8 cellular contexts compared by ENCODE assay signal in the genomic region with DNA sequence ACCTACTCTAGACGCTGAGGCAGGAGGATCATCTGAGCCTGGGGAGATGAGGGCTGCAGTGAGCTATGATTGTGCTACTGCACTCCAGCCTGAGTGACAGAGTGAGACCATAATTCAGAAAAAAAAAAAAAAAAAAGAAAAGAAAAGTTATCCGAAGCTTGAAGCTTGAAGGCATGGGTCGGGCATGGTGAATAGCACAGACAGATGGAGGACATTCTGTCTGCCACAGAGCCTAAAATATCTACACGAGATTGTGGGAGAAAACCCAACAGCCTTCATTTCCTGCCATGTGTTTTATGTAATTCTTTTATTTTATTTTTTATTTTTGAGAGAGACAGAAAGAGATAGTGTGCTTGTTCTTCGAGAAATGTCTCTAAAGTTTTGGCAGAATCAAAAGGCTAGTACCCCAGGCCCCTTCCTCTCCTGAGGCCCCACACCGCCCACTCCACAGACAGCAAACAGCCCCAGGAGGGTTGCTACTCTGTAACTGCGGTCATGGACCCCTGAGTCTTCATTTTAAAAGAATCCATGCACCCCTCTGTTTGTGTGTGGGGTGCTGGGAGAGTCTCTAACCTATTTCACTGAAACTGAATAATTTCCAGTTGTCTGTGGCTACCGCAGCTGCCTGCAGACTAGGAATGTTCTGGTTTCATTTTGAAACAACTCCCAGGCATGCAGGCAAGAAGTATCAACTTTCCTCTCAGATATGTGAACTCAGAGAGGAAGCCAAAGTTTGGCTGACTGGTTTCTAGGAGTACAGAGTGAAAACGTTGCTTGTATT. TPM values are rescaled to one million over a fixed set of nuclear protein-coding genes. Genes with fewer than 3 reads are reported as not detected.
A peak's percentile ranks its signal among the peaks of the same experiment; 100 is the strongest.
DNase-seq lines count a peak whose midpoint lies in the region; ATAC-seq and TF ChIP-seq lines count a peak whose summit lies in the region.

No MANE protein-coding gene starts in this region.

- H3K9me3 ChIP-seq in mesodermal cell (ENCODE audit: control insufficient read depth, low read length) = no peaks in the 10 kb centered on the region

- 93% methylated on average over 2 of the region's 9 CpGs; no CpG with 5 or more reads in 1 of the 2 experiments for WGBS in mesodermal cell (ENCODE audit: insufficient coverage in 2 of 2), 2 experiments

- peak overlapping the region; percentile 68 for H3K27ac ChIP-seq in caudate nucleus (ENCODE audit: low read depth, low read length)
- peak overlapping the region; percentile 66 for H3K27ac ChIP-seq in mesodermal cell (ENCODE audit: low read depth, low read length, severe bottlenecking)

- no peaks in the 10 kb centered on the region for H3K36me3 ChIP-seq in mesodermal cell (ENCODE audit: control insufficient read depth, insufficient read depth, low read length)

- H3K4me1 ChIP-seq in mesodermal cell (ENCODE audit: control insufficient read depth, insufficient read depth, low read length, poor library complexity, severe bottlenecking) = peaks cover 4% of the 10 kb centered on the region

- H3K4me3 ChIP-seq in AG10803 (ENCODE audit: low read length) = peak overlapping the region; percentile 39
- no peak overlapping the region for H3K4me3 ChIP-seq in mesodermal cell (ENCODE audit: extremely low read depth, insufficient read depth, low read length, poor library complexity, severe bottlenecking)

- no peak for TF ChIP-seq CTCF in AG10803 (conservative IDR thresholded peaks at IDR 0.05; ENCODE audit: low read length)

- DNase-seq in AG10803 (ENCODE audit: low read depth) = peak; percentile 82
- no peak for DNase-seq in caudate nucleus (lab: John Stamatoyannopoulos, UW)
- DNase-seq in effector CD8-positive, alpha-beta T cell (lab: John Stamatoyannopoulos, UW) = no peak
- DNase-seq in NCI-H2029 (lab: John Stamatoyannopoulos, UW) = no peak
- no peak for DNase-seq in SK-N-DZ (ENCODE audit: low spot score)
- DNase-seq in activated CD4-positive, CD25-positive, alpha-beta regulatory T cell (lab: John Stamatoyannopoulos, UW) = no peak

- ATAC-seq in HG03378 (IDR thresholded peaks at IDR 0.05; ENCODE audit: unreplicated experiment) = peak; percentile 45

RNA-seq across cellular contexts. Expression of gene RCBTB2, which starts 38.4 kb away (rescaled TPM):
- polyA plus RNA-seq in mesodermal cell (2013, experiment 1 of 2) = 15.6 TPM
- polyA plus RNA-seq in mesodermal cell (2013, experiment 2 of 2) = 13.9 TPM
- polyA plus RNA-seq in SK-N-DZ (2014; cell fraction: cytosol; rRNA removed) = 8.6 and 27.6 TPM in 2 replicates
- 12.3 and 13.5 TPM in 2 replicates for polyA plus RNA-seq in SK-N-DZ (2014; cell fraction: nucleus; rRNA removed)
